Comparison of ENCODE assay signal across 8 cellular contexts in the genomic region with DNA sequence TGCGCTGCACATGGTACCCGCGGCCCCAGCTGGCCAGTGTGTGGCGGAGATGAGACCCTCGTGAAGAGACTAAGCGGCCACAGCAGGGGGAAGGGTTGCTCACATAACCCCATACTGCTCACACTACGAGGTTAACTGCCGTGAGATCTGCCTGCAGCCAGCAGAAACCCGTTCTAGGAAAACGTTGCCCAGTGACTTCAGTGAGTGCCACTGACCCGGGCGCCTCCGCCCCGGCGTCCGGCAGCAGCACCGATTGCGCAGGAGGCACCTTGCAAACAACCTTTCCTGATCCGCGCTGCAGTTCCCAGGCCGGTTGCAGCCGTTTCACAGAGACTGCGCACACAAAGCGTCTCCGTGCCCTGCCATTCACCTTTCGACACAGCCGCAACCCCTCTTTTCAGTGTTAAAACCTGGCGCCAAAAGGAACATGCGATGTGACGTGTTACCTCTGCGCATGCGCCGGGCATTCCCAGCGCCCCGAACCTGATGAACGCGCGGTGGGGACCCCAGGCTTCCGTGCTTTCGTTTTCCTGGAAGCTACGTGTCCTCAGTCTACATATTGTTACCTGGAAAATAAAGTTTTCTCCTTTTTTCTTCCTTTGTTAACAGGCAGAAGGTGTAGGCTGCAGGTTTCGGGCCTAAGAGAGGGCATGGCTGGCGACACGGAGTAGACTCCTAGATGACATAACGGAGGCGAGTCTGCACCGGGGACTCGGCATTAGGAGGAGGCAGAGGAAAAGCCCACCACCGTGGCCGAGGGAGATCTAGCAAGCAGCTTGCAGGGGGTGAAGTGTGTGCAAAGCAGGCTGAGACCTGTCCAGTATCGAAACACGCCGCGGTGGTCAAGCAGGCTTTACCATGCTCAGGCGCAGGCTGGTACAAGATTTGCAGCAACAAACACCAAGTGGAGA. TPM values are rescaled to one million over a fixed set of nuclear protein-coding genes. Genes with fewer than 3 reads are reported as not detected.
A peak's percentile ranks its signal among the peaks of the same experiment; 100 is the strongest.
DNase-seq lines count a peak whose midpoint lies in the region; ATAC-seq and TF ChIP-seq lines count a peak whose summit lies in the region.

No MANE protein-coding gene starts in this region.

- H3K4me1 ChIP-seq in endodermal cell (ENCODE audit: control insufficient read depth, insufficient read depth, low read length): no peaks in the 10 kb centered on the region
- peaks cover 33% of the 10 kb centered on the region for H3K4me1 ChIP-seq in mononuclear cell (ENCODE audit: insufficient read depth, low read length)

- H3K27ac ChIP-seq in endodermal cell (ENCODE audit: low read depth, low read length): peak overlapping the region; percentile 96

- TF ChIP-seq CTCF in AG04449 (IDR thresholded peaks at IDR 0.05; ENCODE audit: insufficient read depth, low read length, missing control alignments) (no peak), endodermal cell (conservative IDR thresholded peaks at IDR 0.05) (no peak)

- H3K4me3 ChIP-seq in AG04449 (ENCODE audit: low read depth, low read length) (peak overlapping the region; percentile 61), endodermal cell (ENCODE audit: low read length) (peak overlapping the region; percentile 76), mononuclear cell (ENCODE audit: low read length) (peak overlapping the region; percentile 45)

- ATAC-seq in GM18909 (IDR thresholded peaks at IDR 0.05; ENCODE audit: poor library complexity, unreplicated experiment) (peak; percentile 75), HG03280 (IDR thresholded peaks at IDR 0.05; ENCODE audit: unreplicated experiment) (peak; percentile 67)

- POLR2A ChIA-PET in AG04449 (lab: Yijun Ruan, JAX): interaction anchor here (1.2 kb wide), 1 partner anchor 9 kb away, joined by 4 read pairs; the partner anchor contains the start of gene VPS26C

- 20 to 26% methylated on average over 38 to 55 of the region's 55 CpGs for WGBS in endodermal cell (ENCODE audit: insufficient coverage in 1 of 2, insufficient read length in 1 of 2), 2 experiments

- peak overlapping the region; percentile 54 for H3K9ac ChIP-seq in endodermal cell (ENCODE audit: extremely low read depth, low read length, poor library complexity, severe bottlenecking)

- no peaks in the 10 kb centered on the region for H3K9me3 ChIP-seq in endodermal cell (ENCODE audit: control insufficient read depth, low read length)
- no peaks in the 10 kb centered on the region for H3K9me3 ChIP-seq in mononuclear cell (ENCODE audit: low read depth, low read length)

- no peaks in the 10 kb centered on the region for H3K27me3 Mint-ChIP-seq in endodermal cell (ENCODE audit: insufficient read depth)

- CTCF ChIA-PET in AG04449 (lab: Yijun Ruan, JAX): interaction anchor here (0.9 to 1.0 kb wide), 2 partner anchors 7 to 107 kb away, joined by 3 read pairs; no protein-coding TSS in a partner anchor

- H3K4me1 Mint-ChIP-seq in endodermal cell: peaks cover 6% of the 10 kb centered on the region

- peaks cover 11% of the 10 kb centered on the region for H3K36me3 ChIP-seq in endodermal cell (ENCODE audit: control insufficient read depth, insufficient read depth, low read length)

- peak overlapping the region; percentile 97 for H3K27ac Mint-ChIP-seq in endodermal cell

- DNase-seq in AG04449 (ENCODE audit: low read depth, low spot score) (no peak), NCI-H748 treated with DMSO at 0.1 percent for 48 hours (lab: John Stamatoyannopoulos, UW) (peak; percentile 65), endodermal cell (peak; percentile 91)
- peak; percentile 52 to 59 for DNase-seq in activated CD8-positive, alpha-beta memory T cell treated with anti-CD3 and anti-CD28 coated beads for 4 hours (ENCODE audit: low read depth in 2 of 2)
- peak; percentile 42 to 58 for DNase-seq in stimulated activated CD8-positive, alpha-beta memory T cell treated with anti-CD3 and anti-CD28 coated beads, Interleukin-4, amount 100 ng/mL, for 1 hour (ENCODE audit: low read depth in 2 of 2, low spot score in 1 of 2)

- H3K4me3 Mint-ChIP-seq in endodermal cell: peak overlapping the region; percentile 76

- H3K27me3 ChIP-seq in endodermal cell (ENCODE audit: control insufficient read depth, insufficient read depth, low read length, poor library complexity, severe bottlenecking) (no peaks in the 10 kb centered on the region), mononuclear cell (ENCODE audit: insufficient read depth, low read length) (no peaks in the 10 kb centered on the region)

- H3K36me3 Mint-ChIP-seq in endodermal cell (ENCODE audit: low read depth): no peaks in the 10 kb centered on the region

- no peaks in the 10 kb centered on the region for H3K9me3 Mint-ChIP-seq in endodermal cell

RNA-seq across cellular contexts. Expression of gene VPS26C, which starts 8.9 kb away (rescaled TPM):
- total RNA-seq in endodermal cell: 10 to 100 TPM; 37.1 to 61.0 TPM
- 36.9 TPM for polyA plus RNA-seq in endodermal cell (2013, experiment 1 of 2)
- polyA plus RNA-seq in endodermal cell (2013, experiment 2 of 2): 35.9 TPM
- total RNA-seq in mononuclear cell: 57.3 TPM
